In genomic region chr14:75275598-75275997, GRCh38 we compare ENCODE assay signal across 15 cellular contexts. TPM values are rescaled to one million over a fixed set of nuclear protein-coding genes. Genes with fewer than 3 reads are reported as not detected.
DNase-seq lines count a peak whose midpoint lies in the region; ATAC-seq and TF ChIP-seq lines count a peak whose summit lies in the region.
"Had no signal": no experiment of that assay in that cellular context is flagged by ENCODE, and none has a peak within 500 bp of the region (broad histone marks: within the 10 kb centered on the region; RNA-seq: fewer than 3 reads in every experiment).

No MANE protein-coding gene starts in this region.

- no peak for ATAC-seq in upper lobe of right lung
- ATAC-seq in GM18511 (IDR thresholded peaks at IDR 0.05; ENCODE audit: unreplicated experiment) = no peak
- ATAC-seq: A549; HCT116; stimulated activated naive CD8-positive, alpha-beta T cell treated with anti-CD3 and anti-CD28 coated beads, Interleukin-15, Interleukin-2, amounts not matched to agents 100 U/mL and 50 U/mL, for 24 hours had no signal

- H2AK5ac ChIP-seq in trophoblast cell (ENCODE audit: low read length) = no peak overlapping the region

- no peak overlapping the region for H3K4ac ChIP-seq in trophoblast cell (ENCODE audit: low read depth, low read length)

- H3K4me3 Mint-ChIP-seq in MCF 10A (ENCODE audit: unreplicated experiment) = no peak overlapping the region
- H3K4me3 Mint-ChIP-seq: activated naive CD4-positive, alpha-beta T cell treated with anti-CD3 and anti-CD28 coated beads, Interleukin-2, amount 10 ng/mL, durations not matched to agents 7 days and 5 days had no signal

- no peak for DNase-seq in MCF 10A (ENCODE audit: unreplicated experiment)
- no peak for DNase-seq in mammary epithelial cell
- DNase-seq in trophoblast cell = peak in 1 of 2 donors; percentile 0
- no peak for DNase-seq in upper lobe of right lung
- no peak for DNase-seq in COR-L47 (lab: John Stamatoyannopoulos, UW)
- no peak for DNase-seq in Kasumi-1 (lab: John Stamatoyannopoulos, UW)
- DNase-seq: activated CD8-positive, alpha-beta memory T cell treated with anti-CD3 and anti-CD28 coated beads for 24 hours; activated naive CD4-positive, alpha-beta T cell treated with anti-CD3 and anti-CD28 coated beads, Interleukin-2, amount 10 ng/mL, durations not matched to agents 7 days and 5 days; MM.1S; Right ventricle myocardium superior; stimulated activated naive CD8-positive, alpha-beta T cell treated with anti-CD3 and anti-CD28 coated beads, Interleukin-15, Interleukin-2, amounts not matched to agents 100 U/mL and 50 U/mL, for 24 hours had no signal

- H3K4me3 ChIP-seq in mammary epithelial cell (replicated peaks in 1 of 3; ENCODE audit: insufficient read depth in 1 of 3, low read depth in 2 of 3, low read length in 3 of 3) = no peak overlapping the region
- no peak overlapping the region for H3K4me3 ChIP-seq in esophagus (ENCODE audit: low read depth in 1 of 2, low read length in 2 of 2)
- no peak overlapping the region for H3K4me3 ChIP-seq in trophoblast cell (ENCODE audit: low read depth, low read length)
- no peak overlapping the region for H3K4me3 ChIP-seq in upper lobe of right lung
- H3K4me3 ChIP-seq: A549 had no signal

- H3K27ac Mint-ChIP-seq in MCF 10A (ENCODE audit: low read depth, unreplicated experiment) = peak overlapping the region; percentile 99
- H3K27ac Mint-ChIP-seq: activated naive CD4-positive, alpha-beta T cell treated with anti-CD3 and anti-CD28 coated beads, Interleukin-2, amount 10 ng/mL, durations not matched to agents 7 days and 5 days had no signal

- no peak overlapping the region for H2AFZ ChIP-seq in mammary epithelial cell (ENCODE audit: low read depth, low read length)
- no peak overlapping the region for H2AFZ ChIP-seq in trophoblast cell (ENCODE audit: insufficient read depth, low read length, poor library complexity)

- no peak overlapping the region for H2BK5ac ChIP-seq in trophoblast cell (ENCODE audit: low read depth, low read length, poor library complexity)

- CTCF ChIA-PET in MCF 10A (lab: Yijun Ruan, JAX) (interaction anchor here (1.0 kb wide), 1 partner anchor 9 kb away, joined by 3 read pairs; no protein-coding TSS in a partner anchor), mammary epithelial cell (lab: Charles Lee; ENCODE audit: low non-redundant PET) (no interaction called here)

- in situ Hi-C loops in mammary epithelial cell (cut with MboI; ENCODE audit: low sequenced_read_pairs in 2 of 2) = no loop called here

- no peak overlapping the region for H4K91ac ChIP-seq in trophoblast cell (ENCODE audit: low read depth, low read length)

- H3K23ac ChIP-seq in trophoblast cell (ENCODE audit: low read length) = no peak overlapping the region

- no peak overlapping the region for H4K12ac ChIP-seq in trophoblast cell (ENCODE audit: low read depth, low read length)

- H3K27ac ChIP-seq in mammary epithelial cell (ENCODE audit: insufficient read depth, low read depth, low read length) (no peak overlapping the region), esophagus (ENCODE audit: low read depth in 2 of 2, low read length in 1 of 2) (peak overlapping the region; percentile 14 to 18), trophoblast cell (ENCODE audit: low read depth, low read length) (no peak overlapping the region), upper lobe of right lung (peak overlapping the region; percentile 100)

- H3K4me2 ChIP-seq in mammary epithelial cell (ENCODE audit: insufficient read depth, low read depth, low read length) (no peak overlapping the region), trophoblast cell (ENCODE audit: low read length) (no peak overlapping the region)

- H2BK12ac ChIP-seq in trophoblast cell (ENCODE audit: low read length) = peak overlapping the region; percentile 53

- peaks cover 24% of the 10 kb centered on the region for H3K79me1 ChIP-seq in trophoblast cell (ENCODE audit: low read length)

- peaks cover 6% of the 10 kb centered on the region for H3K36me3 ChIP-seq in mammary epithelial cell (ENCODE audit: insufficient read depth, low read length)
- peaks cover 0 to 4% of the 10 kb centered on the region in 2 donors for H3K36me3 ChIP-seq in esophagus (ENCODE audit: control insufficient read depth in 2 of 2, insufficient read depth in 2 of 2, low read length in 1 of 2)
- peaks cover under 1 to 5% of the 10 kb centered on the region in 2 experiments for H3K36me3 ChIP-seq in trophoblast cell (ENCODE audit: control insufficient read depth in 1 of 2, insufficient read depth in 2 of 2, low read length in 2 of 2)
- H3K36me3 ChIP-seq in upper lobe of right lung = peaks cover 9% of the 10 kb centered on the region

- no peak overlapping the region for H2BK120ac ChIP-seq in trophoblast cell (ENCODE audit: insufficient read depth, low read length, poor library complexity)

- H3K27me3 Mint-ChIP-seq in MCF 10A (ENCODE audit: insufficient read depth, unreplicated experiment) = no peaks in the 10 kb centered on the region

- POLR2A ChIA-PET in MCF 10A (lab: Yijun Ruan, JAX) = interaction anchor here (0.8 to 8.8 kb wide), 5 partner anchors 20 to 108 kb away, joined by 3 to 402 read pairs (median 53); no protein-coding TSS in a partner anchor

- H3K18ac ChIP-seq in trophoblast cell (ENCODE audit: low read length) = no peak overlapping the region

- H3K4me1 Mint-ChIP-seq in MCF 10A (ENCODE audit: insufficient read depth, unreplicated experiment) = peaks cover 28% of the 10 kb centered on the region

- peaks cover 8% of the 10 kb centered on the region for H4K20me1 ChIP-seq in mammary epithelial cell (ENCODE audit: insufficient read depth, low read length)

- H3K27me3 ChIP-seq in mammary epithelial cell (ENCODE audit: insufficient read depth, low read length) (no peaks in the 10 kb centered on the region), esophagus (ENCODE audit: control insufficient read depth in 1 of 2, insufficient read depth in 2 of 2, low read length in 2 of 2) (no peaks in the 10 kb centered on the region), trophoblast cell (ENCODE audit: insufficient read depth, low read length) (no peaks in the 10 kb centered on the region), upper lobe of right lung (no peaks in the 10 kb centered on the region)

- intact Hi-C loops in MCF 10A (cut with micrococcal nuclease) = loop anchor here (5.0 kb wide), 1 partner anchor 128 kb away; no protein-coding TSS in a partner anchor
- intact Hi-C loops in mammary epithelial cell (cut with micrococcal nuclease) = loop anchor here (5.0 kb wide), 2 partner anchors 33 to 128 kb away; no protein-coding TSS in a partner anchor
- intact Hi-C loops in upper lobe of right lung (cut with DNase I) = no loop called here

- WGBS in mammary epithelial cell (ENCODE audit: low coverage, missing lambda C conversion rate) = 44% methylated on average over 2 of the region's 2 CpGs
- WGBS in esophagus, 2 donors = 74 to 75% methylated on average over 2 of the region's 2 CpGs
- no CpG with 5 or more reads among the region's 2 CpGs for WGBS in trophoblast cell (ENCODE audit: extremely low coverage, insufficient coverage, insufficient read length)

- H3K36me3 Mint-ChIP-seq in MCF 10A (ENCODE audit: insufficient read depth, unreplicated experiment) = peaks cover 25% of the 10 kb centered on the region

- H3K9ac ChIP-seq in mammary epithelial cell (ENCODE audit: insufficient read depth, low read length) (no peak overlapping the region), trophoblast cell (ENCODE audit: low read length) (no peak overlapping the region)

- H3K4me1 ChIP-seq in mammary epithelial cell (ENCODE audit: insufficient read depth, low read length) (peaks cover 21% of the 10 kb centered on the region), esophagus (ENCODE audit: control insufficient read depth in 2 of 2, insufficient read depth in 2 of 2, low read length in 1 of 2) (peaks cover 0 to 14% of the 10 kb centered on the region in 2 donors), trophoblast cell (ENCODE audit: control insufficient read depth in 1 of 2, insufficient read depth in 2 of 2, low read length in 2 of 2) (peaks cover 20 to 25% of the 10 kb centered on the region in 2 experiments), upper lobe of right lung (peaks cover 38% of the 10 kb centered on the region)

- no peak overlapping the region for H4K8ac ChIP-seq in trophoblast cell (ENCODE audit: low read depth, low read length)

- dilution Hi-C loops in mammary epithelial cell (cut with HindIII; ENCODE audit: low sequenced_read_pairs) = no loop called here

- BruUV-seq in MCF 10A (replicated peaks; lab: Mats Ljungman, UMichigan) = no TSS peak
- no TSS peak for BruUV-seq in mammary epithelial cell (replicated peaks; lab: Mats Ljungman, UMichigan)

- H3K14ac ChIP-seq in trophoblast cell (ENCODE audit: low read length) = no peak overlapping the region

- no peak for TF ChIP-seq CTCF in MCF 10A (IDR thresholded peaks at IDR 0.05; ENCODE audit: unreplicated experiment)
- TF ChIP-seq CTCF in mammary epithelial cell (conservative IDR thresholded peaks at IDR 0.05 in 1 of 2, IDR thresholded peaks at IDR 0.05 in 1 of 2; ENCODE audit: extremely low read depth in 1 of 2, insufficient read depth in 1 of 2, low read depth in 1 of 2, low read length in 2 of 2) = no peak
- TF ChIP-seq CTCF in upper lobe of right lung (IDR thresholded peaks at IDR 0.05) = no peak

- H3K79me2 ChIP-seq in mammary epithelial cell (ENCODE audit: insufficient read depth, low read length) = peaks cover 20% of the 10 kb centered on the region
- peaks cover 7% of the 10 kb centered on the region for H3K79me2 ChIP-seq in trophoblast cell (ENCODE audit: control insufficient read depth, insufficient read depth, low read length, poor library complexity)

- H3K9me3 ChIP-seq in mammary epithelial cell (replicated peaks; ENCODE audit: insufficient read depth, low read length) = no peaks in the 10 kb centered on the region
- H3K9me3 ChIP-seq in esophagus (ENCODE audit: control insufficient read depth in 2 of 2, insufficient read depth in 1 of 2, low read depth in 1 of 2, low read length in 1 of 2) = no peaks in the 10 kb centered on the region
- H3K9me3 ChIP-seq in trophoblast cell (ENCODE audit: insufficient read depth, low read depth, low read length) = no peaks in the 10 kb centered on the region
- H3K9me3 ChIP-seq in upper lobe of right lung = no peaks in the 10 kb centered on the region
- H3K9me3 ChIP-seq: A549 had no signal

- no peaks in the 10 kb centered on the region for H3K9me3 Mint-ChIP-seq in MCF 10A (ENCODE audit: unreplicated experiment)
- H3K9me3 Mint-ChIP-seq: activated naive CD4-positive, alpha-beta T cell treated with anti-CD3 and anti-CD28 coated beads, Interleukin-2, amount 10 ng/mL, durations not matched to agents 7 days and 5 days had no signal

RNA-seq across cellular contexts. Expression of gene FOS, which starts 3.0 kb away (rescaled TPM):
- total RNA-seq in MCF 10A (2022) (73.1 and 139 TPM in 2 replicates), mammary epithelial cell (100 to 1,000 TPM in 1 of 2 donors, 10 to 100 TPM in 1; 78.5 to 204 TPM), upper lobe of right lung (204 TPM)
- polyA plus RNA-seq in mammary epithelial cell (89.9 TPM), esophagus (100 to 1,000 TPM in 1 of 2 donors, 10 to 100 TPM in 1; 99.5 to 102 TPM)
- 233 TPM for polyA minus RNA-seq in mammary epithelial cell
- polyA plus RNA-seq in trophoblast cell (2013) = 26.6 and 30.7 TPM in 2 replicates

Comparison
In these comparisons a context has a peak if more than half of its experiments do, and no peak if none do; other contexts are left out.
1. H3K27ac ChIP-seq: peak in esophagus (2 of 2) and upper lobe of right lung (single experiment); none in mammary epithelial cell (single experiment) and trophoblast cell (single experiment).